ENCODE assay signal across 17 cellular contexts in the genomic region with DNA sequence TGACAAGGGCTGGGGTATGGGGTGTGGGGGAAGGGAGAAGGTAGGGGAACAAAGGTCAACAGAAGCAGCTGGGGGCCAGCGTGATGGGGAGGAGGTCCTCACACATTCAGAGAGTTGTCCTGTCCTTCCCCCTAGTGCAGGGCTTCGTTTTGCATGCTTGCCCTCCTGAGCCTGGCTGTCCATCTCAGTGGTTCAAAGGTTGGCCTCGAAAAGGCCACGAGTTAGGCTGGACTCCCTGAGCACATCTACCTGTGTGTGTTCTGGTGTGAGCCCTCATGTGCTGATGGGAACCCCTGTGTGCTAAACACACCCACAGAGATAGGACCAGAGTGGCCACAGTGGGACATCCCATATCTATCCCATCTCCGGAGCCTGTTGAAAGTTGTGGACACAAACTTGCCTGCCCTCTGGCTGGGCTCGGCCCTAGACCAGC. TPM values are rescaled to one million over a fixed set of nuclear protein-coding genes. Genes with fewer than 3 reads are reported as not detected.
DNase-seq lines count a peak whose midpoint lies in the region; ATAC-seq and TF ChIP-seq lines count a peak whose summit lies in the region.
"Had no signal": no experiment of that assay in that cellular context is flagged by ENCODE, and none has a peak within 500 bp of the region (broad histone marks: within the 10 kb centered on the region; RNA-seq: fewer than 3 reads in every experiment).

No MANE protein-coding gene starts in this region.

- DNase-seq in right atrium auricular region (ENCODE audit: low spot score) (no peak), left cardiac atrium (no peak), endodermal cell (no peak), lung (ENCODE audit: low spot score) (no peak), upper lobe of right lung (no peak), C1 segment of cervical spinal cord (lab: John Stamatoyannopoulos, UW) (no peak), NCI-H82 (lab: John Stamatoyannopoulos, UW) (no peak)
- DNase-seq: CD4-positive, alpha-beta memory T cell; NCI-H1092; NCI-H345; NCI-H526 treated with DMSO at 0.1 percent for 48 hours; NK-92 treated with Interleukin-12 subunit alpha and Interleukin-12 subunit beta, amount 100 ng/mL, for 24 hours; OCI-M1; RPMI8226 had no signal

- H3K4me3 ChIP-seq in right atrium auricular region (no peak overlapping the region), endodermal cell (ENCODE audit: low read length) (no peak overlapping the region), lung (no peak overlapping the region), upper lobe of right lung (no peak overlapping the region)

- no peaks in the 10 kb centered on the region for H3K9me3 Mint-ChIP-seq in endodermal cell
- H3K9me3 Mint-ChIP-seq: CD4-positive, alpha-beta memory T cell; IgD-negative memory B cell had no signal

- no peak for ATAC-seq in left cardiac atrium
- no peak for ATAC-seq in lung (ENCODE audit: insufficient read depth, low FRiP score)
- ATAC-seq in upper lobe of right lung = no peak
- ATAC-seq in GM21515 (IDR thresholded peaks at IDR 0.05; ENCODE audit: unreplicated experiment) = no peak
- ATAC-seq: HCT116 had no signal

- H3K36me3 ChIP-seq in right atrium auricular region (peaks cover 55% of the 10 kb centered on the region), endodermal cell (ENCODE audit: control insufficient read depth, insufficient read depth, low read length) (no peaks in the 10 kb centered on the region), lung (ENCODE audit: control insufficient read depth in 2 of 2, insufficient read depth in 2 of 2, low read length in 2 of 2) (peaks cover 12 to 34% of the 10 kb centered on the region in 2 donors), upper lobe of right lung (peaks cover 70% of the 10 kb centered on the region)

- no peak overlapping the region for H3K4me3 Mint-ChIP-seq in endodermal cell
- H3K4me3 Mint-ChIP-seq: IgD-negative memory B cell had no signal

- peaks cover 2% of the 10 kb centered on the region for H3K27me3 Mint-ChIP-seq in endodermal cell (ENCODE audit: insufficient read depth)

- H3K9me3 ChIP-seq in right atrium auricular region (no peaks in the 10 kb centered on the region), endodermal cell (ENCODE audit: control insufficient read depth, low read length) (no peaks in the 10 kb centered on the region), lung (ENCODE audit: control insufficient read depth in 2 of 2, insufficient read depth in 1 of 2, low read length in 1 of 2) (no peaks in the 10 kb centered on the region), upper lobe of right lung (no peaks in the 10 kb centered on the region)

- no peaks in the 10 kb centered on the region for H3K36me3 Mint-ChIP-seq in endodermal cell (ENCODE audit: low read depth)
- H3K36me3 Mint-ChIP-seq: CD4-positive, alpha-beta memory T cell; IgD-negative memory B cell had no signal

- TF ChIP-seq CTCF in right atrium auricular region (IDR thresholded peaks at IDR 0.05) (no peak), endodermal cell (conservative IDR thresholded peaks at IDR 0.05) (no peak), lung (IDR thresholded peaks at IDR 0.05; ENCODE audit: control extremely low read depth, extremely low read depth) (no peak), upper lobe of right lung (IDR thresholded peaks at IDR 0.05) (no peak)

- peak overlapping the region; percentile 32 to 36 for H3K27ac ChIP-seq in right atrium auricular region
- H3K27ac ChIP-seq in endodermal cell (ENCODE audit: low read depth, low read length) = no peak overlapping the region
- peak overlapping the region; percentile 21 to 28 for H3K27ac ChIP-seq in lung (ENCODE audit: low read depth in 1 of 2, low read length in 1 of 2)
- peak overlapping the region; percentile 0 for H3K27ac ChIP-seq in upper lobe of right lung

- H3K4me1 ChIP-seq in right atrium auricular region (peaks cover 0 to 94% of the 10 kb centered on the region in 2 donors), endodermal cell (ENCODE audit: control insufficient read depth, insufficient read depth, low read length) (no peaks in the 10 kb centered on the region), lung (ENCODE audit: control insufficient read depth in 2 of 2, insufficient read depth in 2 of 2, low read length in 2 of 2) (peaks cover 26 to 32% of the 10 kb centered on the region in 2 donors), upper lobe of right lung (peaks cover 68% of the 10 kb centered on the region)

- intact Hi-C loops in left cardiac atrium (cut with DNase I) (no loop called here), upper lobe of right lung (cut with DNase I) (no loop called here)

- H3K27me3 ChIP-seq in right atrium auricular region (no peaks in the 10 kb centered on the region), endodermal cell (ENCODE audit: control insufficient read depth, insufficient read depth, low read length, poor library complexity, severe bottlenecking) (no peaks in the 10 kb centered on the region), lung (ENCODE audit: control insufficient read depth, insufficient read depth) (no peaks in the 10 kb centered on the region), upper lobe of right lung (no peaks in the 10 kb centered on the region)

- H3K9ac ChIP-seq in endodermal cell (ENCODE audit: extremely low read depth, low read length, poor library complexity, severe bottlenecking) = no peak overlapping the region

- WGBS in endodermal cell (ENCODE audit: insufficient coverage in 1 of 2, insufficient read length in 1 of 2), 2 experiments = 72 to 80% methylated on average over 3 to 6 of the region's 6 CpGs
- 67 to 73% methylated on average over 6 of the region's 6 CpGs for WGBS in lung, 2 donors

- peaks cover 8% of the 10 kb centered on the region for H3K4me1 Mint-ChIP-seq in endodermal cell

- peak overlapping the region; percentile 45 for H3K27ac Mint-ChIP-seq in endodermal cell
- H3K27ac Mint-ChIP-seq: IgD-negative memory B cell had no signal

RNA-seq across cellular contexts. Expression of a gene that starts 51.9 kb away (rescaled TPM):
- 100 to 1,000 TPM; 257 to 311 TPM for total RNA-seq in right atrium auricular region
- 100 to 1,000 TPM; 262 to 377 TPM for total RNA-seq in left cardiac atrium
- total RNA-seq in endodermal cell = 1 to 10 TPM; 1.2 to 1.9 TPM
- 1.2 TPM for polyA plus RNA-seq in endodermal cell (2013, experiment 1 of 2)
- 1.5 TPM for polyA plus RNA-seq in endodermal cell (2013, experiment 2 of 2)
- 1,000 to 10,000 TPM in 1 of 2 donors, 100 to 1,000 TPM in 1; 424 to 1,051 TPM for total RNA-seq in lung
- 100 to 1,000 TPM; 233 to 337 TPM for polyA plus RNA-seq in lung
- 1,593 TPM for total RNA-seq in upper lobe of right lung
- polyA plus RNA-seq: IgD-negative memory B cell had no signal

Comparison
In these comparisons a context has a peak if more than half of its experiments do, and no peak if none do; other contexts are left out.
1. RNA of a gene that starts 51.9 kb away (total RNA-seq): 1,593 TPM in upper lobe of right lung (single experiment), 424 to 1,051 TPM in lung, 262 to 377 TPM in left cardiac atrium and 257 to 311 TPM in right atrium auricular region; 1.2 to 1.9 TPM in endodermal cell; every median in the first group is over 10 times any median in the second.